ENCODE assay signal across 26 cellular contexts in the genomic region with DNA sequence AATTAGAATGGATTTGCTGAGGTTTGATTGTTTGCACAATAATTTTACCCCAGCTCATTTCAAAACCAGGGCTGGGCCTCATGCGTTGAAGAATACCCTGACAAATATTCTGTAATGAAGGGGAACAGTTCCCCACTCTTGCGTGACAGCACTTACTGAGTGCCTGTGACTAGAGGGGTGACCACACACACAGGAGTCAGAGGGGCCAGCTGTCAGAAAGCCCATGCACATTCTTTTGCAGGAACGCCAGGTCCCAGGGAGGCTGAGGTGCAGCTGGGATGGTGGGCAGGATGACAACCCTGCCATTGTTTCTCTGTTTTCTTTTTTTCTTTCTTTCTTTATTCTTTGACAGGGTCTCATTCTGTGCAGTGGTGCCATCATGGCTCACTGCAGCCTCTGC. TPM values are rescaled to one million over a fixed set of nuclear protein-coding genes. Genes with fewer than 3 reads are reported as not detected.
"Had no signal": no experiment of that assay in that cellular context is flagged by ENCODE, and none has a peak within 500 bp of the region (broad histone marks: within the 10 kb centered on the region; RNA-seq: fewer than 3 reads in every experiment).

No MANE protein-coding gene starts in this region.

- H3K36me3 ChIP-seq: adrenal gland, cardiac muscle cell, esophagus squamous epithelium, gastroesophageal sphincter, heart right ventricle had no signal

- FAIRE-seq: colon had no signal

- H3K4me3 ChIP-seq: adrenal gland, body of pancreas, cardiac muscle cell, esophagus squamous epithelium, gastroesophageal sphincter, heart right ventricle had no signal

- H3K27ac ChIP-seq: adrenal gland, body of pancreas, cardiac muscle cell, esophagus squamous epithelium, gastroesophageal sphincter, heart right ventricle had no signal

- H3K27me3 ChIP-seq: adrenal gland, body of pancreas, cardiac muscle cell had no signal

- DNase-seq: activated CD4-positive, alpha-beta memory T cell treated with anti-CD3 and anti-CD28 coated beads, Interleukin-2, amount 10 ng/mL, durations not matched to agents 7 days and 5 days; activated CD4-positive, alpha-beta T cell treated with anti-CD3 and anti-CD28 coated beads for 36 hours; activated CD4-positive, alpha-beta T cell treated with anti-CD3 and anti-CD28 coated beads, Interleukin-2, amount 10 ng/mL, durations not matched to agents 7 days and 5 days; activated CD4-positive, alpha-beta T cell treated with anti-CD3 and anti-CD28 coated beads, Interleukin-2, amount 50 U/mL, for 4 hours; activated CD4-positive, CD25-positive, alpha-beta regulatory T cell; activated CD4-positive, CD25-positive, alpha-beta regulatory T cell treated with anti-CD3 and anti-CD28 coated beads, Interleukin-2, amount 50 U/mL, for 72 hours; activated effector memory CD4-positive, alpha-beta T cell treated with anti-CD3 and anti-CD28 coated beads, Interleukin-2, amount 50 U/mL, for 16 hours; activated naive CD4-positive, alpha-beta T cell treated with anti-CD3 and anti-CD28 coated beads for 36 hours; activated naive CD8-positive, alpha-beta T cell treated with anti-CD3 and anti-CD28 coated beads for 36 hours; activated naive CD8-positive, alpha-beta T cell treated with anti-CD3 and anti-CD28 coated beads, Interleukin-2, amount 50 U/mL, for 24 hours; activated T-cell treated with anti-CD3 and anti-CD28 coated beads, Interleukin-2, amount 50 U/mL, for 48 hours; adrenal gland; amygdala; body of pancreas; cortex of kidney; dermis blood vessel endothelial cell; effector CD4-positive, alpha-beta T cell; effector memory CD8-positive, alpha-beta T cell; esophagus squamous epithelium; foreskin melanocyte; heart right ventricle; T-helper 2 cell had no signal

- H3K4me1 ChIP-seq: esophagus squamous epithelium, heart right ventricle had no signal

- H3K9me3 ChIP-seq: adrenal gland, body of pancreas, esophagus squamous epithelium, gastroesophageal sphincter, heart right ventricle had no signal

RNA-seq across cellular contexts. Expression of a gene that starts 44.6 kb away (rescaled TPM):
- total RNA-seq: glomerular endothelial cell had no signal
